8 cellular contexts compared by ENCODE assay signal in the genomic region with DNA sequence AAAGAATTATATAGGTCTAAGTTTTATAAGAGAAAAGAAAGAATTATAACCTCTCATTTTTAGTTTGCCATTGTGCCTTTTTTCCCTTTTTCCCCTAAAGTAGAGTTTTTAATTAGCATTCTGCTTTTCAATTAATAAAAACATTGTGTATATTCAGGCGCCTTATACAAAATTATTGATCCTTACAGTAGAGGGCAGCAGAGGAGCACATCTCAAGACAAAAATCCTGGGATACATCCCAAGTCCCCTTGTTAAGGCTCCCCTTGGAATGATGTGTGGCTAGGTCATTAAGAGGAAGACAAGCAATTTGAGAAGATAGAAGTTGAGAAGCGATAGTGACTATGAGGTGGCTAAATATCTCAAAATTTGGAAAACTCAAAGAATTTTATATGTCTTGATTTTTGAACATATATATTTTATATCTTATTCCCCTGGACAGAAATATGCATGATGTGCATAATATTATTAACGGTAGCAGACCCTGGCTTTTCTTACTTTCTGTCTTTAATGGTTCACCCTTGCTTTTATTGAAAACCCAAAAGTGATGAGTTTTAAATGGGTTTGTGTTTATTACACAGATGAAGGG. TPM values are rescaled to one million over a fixed set of nuclear protein-coding genes. Genes with fewer than 3 reads are reported as not detected.
A peak's percentile ranks its signal among the peaks of the same experiment; 100 is the strongest.
DNase-seq lines count a peak whose midpoint lies in the region; ATAC-seq and TF ChIP-seq lines count a peak whose summit lies in the region.

No MANE protein-coding gene starts in this region.

- ATAC-seq in GM21619 (IDR thresholded peaks at IDR 0.05; ENCODE audit: unreplicated experiment) (no peak), GM21737 (IDR thresholded peaks at IDR 0.05; ENCODE audit: unreplicated experiment) (no peak), HG03039 (IDR thresholded peaks at IDR 0.05; ENCODE audit: unreplicated experiment) (no peak)

- H3K27ac ChIP-seq in SJCRH30, result no peak overlapping the region

- H3K4me3 ChIP-seq in SJCRH30 (no peak overlapping the region), kidney epithelial cell (ENCODE audit: low read depth, low read length) (no peak overlapping the region)

- no peaks in the 10 kb centered on the region for H3K36me3 ChIP-seq in SJCRH30
- H3K36me3 ChIP-seq in kidney epithelial cell (ENCODE audit: control insufficient read depth, insufficient read depth, low read length), result no peaks in the 10 kb centered on the region

- peak; percentile 45 for DNase-seq in COLO829 (ENCODE audit: low spot score)
- DNase-seq in HuH-7 (ENCODE audit: low spot score), result peak; percentile 34
- peak; percentile 11 to 67 for DNase-seq in SJCRH30
- DNase-seq in kidney epithelial cell (ENCODE audit: low read depth), result no peak
- no peak for DNase-seq in cerebellum (ENCODE audit: low spot score)

- no peaks in the 10 kb centered on the region for H3K9me3 ChIP-seq in SJCRH30 (replicated peaks)

- H3K27me3 ChIP-seq in SJCRH30 (0 out of 2 replicates have a peak, but pooled peaks cover 4% of the 10 kb centered on the region), kidney epithelial cell (ENCODE audit: control insufficient read depth, insufficient read depth, low read length) (no peaks in the 10 kb centered on the region)

- no peaks in the 10 kb centered on the region for H3K4me1 ChIP-seq in SJCRH30

- peak; percentile 59 for TF ChIP-seq CTCF in kidney epithelial cell (IDR thresholded peaks at IDR 0.05; ENCODE audit: insufficient read depth, low read length, poor library complexity, severe bottlenecking)

RNA-seq across cellular contexts. Expression of gene TPK1, which starts 19.1 kb away (rescaled TPM):
- total RNA-seq in SJCRH30 (2014; rRNA removed; shearing (Covaris generic)), result 2.4 and 3.1 TPM in 2 replicates
- 3.8 and 4.0 TPM in 2 replicates for total RNA-seq in kidney epithelial cell
- 8.0 TPM for total RNA-seq in cerebellum

Comparison
In these comparisons a context has a peak if more than half of its experiments do, and no peak if none do; other contexts are left out.
1. DNase-seq: peak in COLO829 (single experiment), HuH-7 (single experiment) and SJCRH30 (2 of 2); none in kidney epithelial cell (single experiment) and cerebellum (single experiment).